Comparison of ENCODE assay signal across 11 cellular contexts in the genomic region with DNA sequence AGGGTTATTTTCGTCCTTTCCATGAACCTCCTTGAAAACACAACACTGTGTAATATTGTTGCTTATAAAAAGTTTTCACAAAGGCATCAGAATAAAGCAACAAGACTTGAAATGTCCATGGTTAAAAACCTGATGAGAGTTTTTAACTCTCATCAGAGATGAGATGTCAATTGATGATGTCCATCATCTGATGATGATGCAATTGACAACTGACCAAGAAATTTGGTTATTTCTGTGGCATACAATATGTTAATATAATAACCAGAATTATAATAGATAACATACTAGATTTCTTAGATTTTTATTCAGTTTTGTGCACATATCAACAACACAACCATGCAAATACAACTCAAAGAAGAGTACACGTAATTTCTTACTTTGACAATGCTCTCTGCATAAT.
"Had no signal": no experiment of that assay in that cellular context is flagged by ENCODE, and none has a peak within 500 bp of the region (broad histone marks: within the 10 kb centered on the region; RNA-seq: fewer than 3 reads in every experiment).

No MANE protein-coding gene starts in this region.

- H3K4me1 ChIP-seq: HAP-1 had no signal

- H3K4me3 ChIP-seq: GM23248, GM23338, HAP-1 had no signal

- H2AFZ ChIP-seq: GM23248, GM23338 had no signal

- DNase-seq: GM23248, GOT3, H7, H9, HCEC 1CT, HFFc6 had no signal

- H3K27ac ChIP-seq: GM23248 had no signal

- H3K9me3 ChIP-seq: HAP-1 had no signal

- ATAC-seq: GM23338, HCT116 had no signal

- H3K9ac ChIP-seq: GM23248 had no signal

- H3K4me2 ChIP-seq: GM23338 had no signal

- FAIRE-seq: H1, H54 had no signal

- H3K36me3 ChIP-seq: HAP-1 had no signal
